In genomic region chr2:240723851-240724250, GRCh38 we compare ENCODE assay signal across 33 cellular contexts. TPM values are rescaled to one million over a fixed set of nuclear protein-coding genes. Genes with fewer than 3 reads are reported as not detected.
"Had no signal": no experiment of that assay in that cellular context is flagged by ENCODE, and none has a peak within 500 bp of the region (broad histone marks: within the 10 kb centered on the region; RNA-seq: fewer than 3 reads in every experiment).

No MANE protein-coding gene starts in this region.

- H3K9me3 Mint-ChIP-seq: activated CD4-positive, alpha-beta memory T cell treated with anti-CD3 and anti-CD28 coated beads for 36 hours; activated CD4-positive, alpha-beta T cell treated with anti-CD3 and anti-CD28 coated beads, Interleukin-2, amount 10 ng/mL, durations not matched to agents 24 days and 14 days; activated naive CD4-positive, alpha-beta T cell treated with anti-CD3 and anti-CD28 coated beads for 36 hours; activated T-cell treated with anti-CD3 and anti-CD28 coated beads, Interleukin-2, amount 50 U/mL, for 4 hours; activated T-helper 17 cell treated with anti-CD3 and anti-CD28 coated beads, Interleukin-2, amount 50 U/mL, for 72 hours; effector memory CD8-positive, alpha-beta T cell had no signal

- H3K27ac ChIP-seq: body of pancreas, epithelial cell of prostate, esophagus squamous epithelium, gastroesophageal sphincter had no signal

- DNase-seq: activated CD4-positive, alpha-beta memory T cell treated with anti-CD3 and anti-CD28 coated beads for 36 hours; activated CD4-positive, alpha-beta T cell treated with anti-CD3 and anti-CD28 coated beads for 36 hours; activated CD4-positive, alpha-beta T cell treated with anti-CD3 and anti-CD28 coated beads, Interleukin-2, amount 10 ng/mL, durations not matched to agents 24 days and 14 days; activated CD4-positive, CD25-positive, alpha-beta regulatory T cell; activated CD4-positive, CD25-positive, alpha-beta regulatory T cell treated with anti-CD3 and anti-CD28 coated beads, Interleukin-2, amount 50 U/mL, for 72 hours; activated CD8-positive, alpha-beta memory T cell treated with anti-CD3 and anti-CD28 coated beads for 24 hours; activated effector memory CD4-positive, alpha-beta T cell treated with anti-CD3 and anti-CD28 coated beads, Interleukin-2, amount 50 U/mL, for 16 hours; activated naive CD4-positive, alpha-beta T cell treated with anti-CD3 and anti-CD28 coated beads for 36 hours; activated T-cell treated with anti-CD3 and anti-CD28 coated beads, Interleukin-2, amount 50 U/mL, for 4 hours; amygdala; aorta; body of pancreas; caudate nucleus; cortex of kidney; dermis blood vessel endothelial cell; effector CD4-positive, alpha-beta T cell; effector memory CD8-positive, alpha-beta T cell; esophagus squamous epithelium; foreskin melanocyte; T-helper 2 cell had no signal

- H3K4me3 ChIP-seq: body of pancreas, esophagus squamous epithelium, gastroesophageal sphincter had no signal

- H3K36me3 Mint-ChIP-seq: activated CD4-positive, alpha-beta memory T cell treated with anti-CD3 and anti-CD28 coated beads for 36 hours; activated naive CD8-positive, alpha-beta T cell had no signal

- FAIRE-seq: colon, endometrium, endothelial cell of umbilical vein had no signal

- H3K4me1 ChIP-seq: body of pancreas, esophagus squamous epithelium, gastroesophageal sphincter had no signal

- H3K27ac Mint-ChIP-seq: activated CD4-positive, alpha-beta memory T cell treated with anti-CD3 and anti-CD28 coated beads for 36 hours; activated CD4-positive, alpha-beta T cell treated with anti-CD3 and anti-CD28 coated beads for 36 hours; activated CD4-positive, alpha-beta T cell treated with anti-CD3 and anti-CD28 coated beads, Interleukin-2, amount 10 ng/mL, durations not matched to agents 24 days and 14 days; activated naive CD4-positive, alpha-beta T cell treated with anti-CD3 and anti-CD28 coated beads for 36 hours; activated naive CD8-positive, alpha-beta T cell; activated T-helper 17 cell treated with anti-CD3 and anti-CD28 coated beads, Interleukin-2, amount 50 U/mL, for 72 hours; effector memory CD8-positive, alpha-beta T cell had no signal

- H3K27me3 Mint-ChIP-seq: activated CD4-positive, alpha-beta memory T cell treated with anti-CD3 and anti-CD28 coated beads for 36 hours; activated CD4-positive, alpha-beta T cell treated with anti-CD3 and anti-CD28 coated beads for 36 hours; activated CD4-positive, alpha-beta T cell treated with anti-CD3 and anti-CD28 coated beads, Interleukin-2, amount 10 ng/mL, durations not matched to agents 24 days and 14 days; activated naive CD8-positive, alpha-beta T cell had no signal

- H3K4me3 Mint-ChIP-seq: activated CD4-positive, alpha-beta memory T cell treated with anti-CD3 and anti-CD28 coated beads for 36 hours; activated CD4-positive, alpha-beta T cell treated with anti-CD3 and anti-CD28 coated beads for 36 hours; activated CD4-positive, alpha-beta T cell treated with anti-CD3 and anti-CD28 coated beads, Interleukin-2, amount 10 ng/mL, durations not matched to agents 24 days and 14 days; activated naive CD4-positive, alpha-beta T cell treated with anti-CD3 and anti-CD28 coated beads for 36 hours; activated naive CD8-positive, alpha-beta T cell; activated T-cell treated with anti-CD3 and anti-CD28 coated beads, Interleukin-2, amount 50 U/mL, for 4 hours; activated T-helper 17 cell treated with anti-CD3 and anti-CD28 coated beads, Interleukin-2, amount 50 U/mL, for 72 hours; effector memory CD8-positive, alpha-beta T cell had no signal

- ATAC-seq: activated CD4-positive, alpha-beta T cell treated with anti-CD3 and anti-CD28 coated beads for 36 hours; activated T-cell treated with anti-CD3 and anti-CD28 coated beads, Interleukin-2, amount 50 U/mL, for 4 hours; activated T-helper 17 cell treated with anti-CD3 and anti-CD28 coated beads, Interleukin-2, amount 50 U/mL, for 72 hours; body of pancreas; effector memory CD8-positive, alpha-beta T cell; gastroesophageal sphincter had no signal

- H3K9me3 ChIP-seq: body of pancreas, esophagus squamous epithelium, gastroesophageal sphincter had no signal

- H3K36me3 ChIP-seq: esophagus squamous epithelium, gastroesophageal sphincter had no signal

- H3K4me1 Mint-ChIP-seq: activated CD4-positive, alpha-beta T cell treated with anti-CD3 and anti-CD28 coated beads for 36 hours; activated CD4-positive, alpha-beta T cell treated with anti-CD3 and anti-CD28 coated beads, Interleukin-2, amount 10 ng/mL, durations not matched to agents 24 days and 14 days; activated T-helper 17 cell treated with anti-CD3 and anti-CD28 coated beads, Interleukin-2, amount 50 U/mL, for 72 hours had no signal

- H3K27me3 ChIP-seq: body of pancreas had no signal

RNA-seq across cellular contexts. Expression of gene AQP12A, which starts 32.2 kb away (rescaled TPM):
- total RNA-seq: activated CD4-positive, alpha-beta memory T cell treated with anti-CD3 and anti-CD28 coated beads for 36 hours; activated CD4-positive, alpha-beta T cell treated with anti-CD3 and anti-CD28 coated beads for 36 hours; activated CD4-positive, alpha-beta T cell treated with anti-CD3 and anti-CD28 coated beads, Interleukin-2, amount 10 ng/mL, durations not matched to agents 24 days and 14 days; activated naive CD4-positive, alpha-beta T cell treated with anti-CD3 and anti-CD28 coated beads for 36 hours; activated T-cell treated with anti-CD3 and anti-CD28 coated beads, Interleukin-2, amount 50 U/mL, for 4 hours; activated T-helper 17 cell treated with anti-CD3 and anti-CD28 coated beads, Interleukin-2, amount 50 U/mL, for 72 hours; aorta; chondrocyte; dermis blood vessel endothelial cell; endothelial cell of umbilical vein; esophagus squamous epithelium; fibroblast of lung; fibroblast of villous mesenchyme; gastroesophageal sphincter; glomerular endothelial cell; T-helper 1 cell treated with Interleukin-12 subunit alpha and Interleukin-12 subunit beta and Interleukin-4 antibody, amounts not matched to agents 30 ng/mL and 1 ng/mL, for 36 hours had no signal
- polyA plus RNA-seq: endothelial cell of umbilical vein, esophagus, fibroblast of lung had no signal

RNA-seq across cellular contexts. Expression of gene AQP12B, which starts 41.2 kb away (rescaled TPM):
- total RNA-seq: activated CD4-positive, alpha-beta memory T cell treated with anti-CD3 and anti-CD28 coated beads for 36 hours; activated CD4-positive, alpha-beta T cell treated with anti-CD3 and anti-CD28 coated beads for 36 hours; activated CD4-positive, alpha-beta T cell treated with anti-CD3 and anti-CD28 coated beads, Interleukin-2, amount 10 ng/mL, durations not matched to agents 24 days and 14 days; activated naive CD4-positive, alpha-beta T cell treated with anti-CD3 and anti-CD28 coated beads for 36 hours; activated T-cell treated with anti-CD3 and anti-CD28 coated beads, Interleukin-2, amount 50 U/mL, for 4 hours; activated T-helper 17 cell treated with anti-CD3 and anti-CD28 coated beads, Interleukin-2, amount 50 U/mL, for 72 hours; aorta; chondrocyte; dermis blood vessel endothelial cell; endothelial cell of umbilical vein; esophagus squamous epithelium; fibroblast of lung; fibroblast of villous mesenchyme; gastroesophageal sphincter; glomerular endothelial cell; T-helper 1 cell treated with Interleukin-12 subunit alpha and Interleukin-12 subunit beta and Interleukin-4 antibody, amounts not matched to agents 30 ng/mL and 1 ng/mL, for 36 hours had no signal
- polyA plus RNA-seq: endothelial cell of umbilical vein, esophagus, fibroblast of lung had no signal
